In the genomic region with DNA sequence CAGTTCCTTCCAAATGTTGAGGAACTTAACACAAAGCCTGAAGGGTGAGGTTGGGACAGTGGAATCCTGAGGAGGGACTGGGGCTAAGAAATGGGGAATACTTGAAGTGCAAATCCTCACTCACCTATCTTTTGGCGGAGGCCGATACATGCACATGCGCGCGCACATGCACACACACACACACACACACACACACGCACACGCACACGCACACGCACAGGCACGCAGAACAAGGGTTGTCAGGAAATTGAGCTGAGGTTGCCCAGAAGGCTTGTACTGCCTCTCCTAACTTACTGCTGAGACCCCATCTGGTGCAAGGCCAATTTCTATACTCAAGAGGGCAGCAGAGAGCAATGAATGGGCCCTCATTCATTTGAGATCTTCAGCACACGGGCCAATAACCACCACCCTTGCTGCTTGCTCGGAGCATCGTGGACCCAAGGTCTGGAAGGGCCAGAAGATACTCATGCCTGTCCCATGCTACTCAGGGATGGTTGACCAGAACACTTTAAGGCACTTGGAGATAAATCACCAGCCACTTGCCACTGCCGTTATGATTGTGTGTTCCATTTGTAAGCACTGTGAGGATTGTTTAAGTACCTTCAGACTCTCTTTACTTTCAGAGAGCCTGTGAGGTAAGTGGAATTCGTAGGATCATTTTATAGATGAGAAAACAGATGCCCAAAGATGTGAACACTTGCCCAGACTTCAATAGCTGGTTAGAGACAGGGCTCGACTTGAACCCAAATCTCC, we compare ENCODE assay signal across 8 cellular contexts. TPM values are rescaled to one million over a fixed set of nuclear protein-coding genes. Genes with fewer than 3 reads are reported as not detected.
DNase-seq lines count a peak whose midpoint lies in the region; ATAC-seq lines count a peak whose summit lies in the region.

No MANE protein-coding gene starts in this region.

- no peak overlapping the region for H4K91ac ChIP-seq in mesenchymal stem cell (ENCODE audit: low read length)

- H2AK5ac ChIP-seq in mesenchymal stem cell (ENCODE audit: low read length, severe bottlenecking) = no peak overlapping the region

- no peaks in the 10 kb centered on the region for H3K9me3 ChIP-seq in mesenchymal stem cell (ENCODE audit: control insufficient read depth, low read length)

- H3K79me1 ChIP-seq in mesenchymal stem cell (replicated peaks; ENCODE audit: low read length, poor library complexity, severe bottlenecking) = no peaks in the 10 kb centered on the region

- H3K4me2 ChIP-seq in mesenchymal stem cell (ENCODE audit: low read length, poor library complexity, severe bottlenecking) = no peak overlapping the region

- H3K18ac ChIP-seq in mesenchymal stem cell (ENCODE audit: low read depth in 1 of 2, low read length in 2 of 2) = no peak overlapping the region

- H2BK120ac ChIP-seq in mesenchymal stem cell (ENCODE audit: low read depth, low read length) = no peak overlapping the region

- H4K8ac ChIP-seq in mesenchymal stem cell (ENCODE audit: low read length) = no peak overlapping the region

- no peak overlapping the region for H3K4ac ChIP-seq in mesenchymal stem cell (ENCODE audit: low read depth in 1 of 2, low read length in 2 of 2)

- no peak overlapping the region for H2BK5ac ChIP-seq in mesenchymal stem cell (ENCODE audit: low read depth, low read length, poor library complexity, severe bottlenecking)

- no peak overlapping the region for H3K14ac ChIP-seq in mesenchymal stem cell (ENCODE audit: low read length in 2 of 2)

- no peak overlapping the region for H3K4me3 ChIP-seq in mesenchymal stem cell (ENCODE audit: insufficient read depth in 1 of 2, low read depth in 1 of 2, low read length in 2 of 2)

- H3K27ac ChIP-seq in mesenchymal stem cell (ENCODE audit: low read length, poor library complexity, severe bottlenecking) = no peak overlapping the region

- no peak overlapping the region for H2BK12ac ChIP-seq in mesenchymal stem cell (ENCODE audit: low read length in 2 of 2)

- H3K36me3 ChIP-seq in mesenchymal stem cell (ENCODE audit: control insufficient read depth in 1 of 2, insufficient read depth in 2 of 2, low read depth in 1 of 2, low read length in 2 of 2) = no peaks in the 10 kb centered on the region

- H3K27me3 ChIP-seq in mesenchymal stem cell (ENCODE audit: control insufficient read depth in 1 of 2, insufficient read depth in 1 of 2, low read length in 2 of 2) = no peaks in the 10 kb centered on the region

- no peak overlapping the region for H2AFZ ChIP-seq in mesenchymal stem cell (ENCODE audit: low read depth, low read length)

- H3K9ac ChIP-seq in mesenchymal stem cell (ENCODE audit: low read length) = peak overlapping the region; percentile 42

- DNase-seq in COR-L47 (lab: John Stamatoyannopoulos, UW) = peak; percentile 71
- DNase-seq in NCI-H82 (lab: John Stamatoyannopoulos, UW) = peak; percentile 88
- DNase-seq in activated CD4-positive, alpha-beta T cell treated with anti-CD3 and anti-CD28 coated beads, Interleukin-2, amount 50 U/mL, for 24 hours (ENCODE audit: low read depth in 1 of 2, low spot score in 1 of 2) = peak; percentile 21 to 68
- peak; percentile 59 for DNase-seq in effector CD4-positive, alpha-beta T cell
- peak; percentile 84 for DNase-seq in mesenchymal stem cell
- peak; percentile 27 to 29 for DNase-seq in stimulated activated CD8-positive, alpha-beta memory T cell treated with anti-CD3 and anti-CD28 coated beads, Interleukin-4, amount 100 ng/mL, for 1 hour (ENCODE audit: low read depth in 2 of 2, low spot score in 1 of 2)

- peak; percentile 97 for ATAC-seq in GM19463 (IDR thresholded peaks at IDR 0.05; ENCODE audit: unreplicated experiment)
- peak; percentile 93 for ATAC-seq in HG03571 (IDR thresholded peaks at IDR 0.05; ENCODE audit: unreplicated experiment)

- H3K4me1 ChIP-seq in mesenchymal stem cell (ENCODE audit: control insufficient read depth, insufficient read depth, low read depth, low read length) = peaks cover 1% of the 10 kb centered on the region

- H2BK15ac ChIP-seq in mesenchymal stem cell (ENCODE audit: low read depth, poor library complexity, severe bottlenecking) = no peak overlapping the region

- no peak overlapping the region for H3K23ac ChIP-seq in mesenchymal stem cell (ENCODE audit: low read length in 2 of 2)

- 25% methylated on average over 16 of the region's 16 CpGs for WGBS in mesenchymal stem cell

RNA-seq across cellular contexts. Expression of a gene that starts 21.5 kb away (rescaled TPM):
- 1,135 TPM for polyA plus RNA-seq in mesenchymal stem cell (2013, experiment 1 of 2)
- polyA plus RNA-seq in mesenchymal stem cell (2013, experiment 2 of 2) = 1,137 TPM

RNA-seq across cellular contexts. Expression of a gene that starts 45.7 kb away (rescaled TPM):
- polyA plus RNA-seq in mesenchymal stem cell (2013, experiment 1 of 2) = 14.0 TPM
- polyA plus RNA-seq in mesenchymal stem cell (2013, experiment 2 of 2) = 14.4 TPM

RNA-seq across cellular contexts. Expression of a gene that starts 45.8 kb away (rescaled TPM):
- 8.2 TPM for polyA plus RNA-seq in mesenchymal stem cell (2013, experiment 1 of 2)
- polyA plus RNA-seq in mesenchymal stem cell (2013, experiment 2 of 2) = 8.3 TPM

Comparison
In these comparisons a context has a peak if more than half of its experiments do, and no peak if none do; other contexts are left out.
1. DNase-seq: peak in every context shown above with its lines; median percentile 88 in NCI-H82; 84 in mesenchymal stem cell; 71 in COR-L47; 59 in effector CD4-positive, alpha-beta T cell; 44 in activated CD4-positive, alpha-beta T cell treated with anti-CD3 and anti-CD28 coated beads, Interleukin-2, amount 50 U/mL, for 24 hours; 28 in stimulated activated CD8-positive, alpha-beta memory T cell treated with anti-CD3 and anti-CD28 coated beads, Interleukin-4, amount 100 ng/mL, for 1 hour.